ENCODE assay signal across 26 cellular contexts in the genomic region with DNA sequence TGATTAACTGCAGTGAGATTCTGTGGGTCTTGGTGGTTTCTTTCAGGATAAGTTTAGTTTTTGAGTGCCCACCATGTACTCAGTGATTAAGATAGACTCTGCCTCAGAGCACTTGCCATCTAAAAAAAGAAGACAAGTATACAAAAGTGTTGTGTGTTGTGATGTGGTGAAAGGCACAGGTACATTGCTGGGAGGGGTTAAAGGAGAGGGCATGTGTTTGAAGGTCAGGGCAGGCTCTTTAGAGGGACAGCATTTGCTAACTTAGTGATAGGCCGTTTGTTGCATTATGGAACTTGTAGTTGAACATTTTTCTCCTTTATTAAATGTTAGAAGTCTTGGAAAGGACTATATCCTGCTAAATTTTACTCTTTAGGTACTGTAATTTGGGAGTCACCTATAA. TPM values are rescaled to one million over a fixed set of nuclear protein-coding genes. Genes with fewer than 3 reads are reported as not detected.
DNase-seq lines count a peak whose midpoint lies in the region; ATAC-seq and TF ChIP-seq lines count a peak whose summit lies in the region.
"Had no signal": no experiment of that assay in that cellular context is flagged by ENCODE, and none has a peak within 500 bp of the region (broad histone marks: within the 10 kb centered on the region; RNA-seq: fewer than 3 reads in every experiment).

No MANE protein-coding gene starts in this region.

- H3K9me3 ChIP-seq in CD4-positive, alpha-beta memory T cell (ENCODE audit: control insufficient read depth in 1 of 2, low read length in 2 of 2) = no peaks in the 10 kb centered on the region
- H3K9me3 ChIP-seq: gastrocnemius medialis, Peyer's patch had no signal

- H3K4me1 ChIP-seq in CD4-positive, alpha-beta memory T cell (ENCODE audit: insufficient read depth, low read length) = no peaks in the 10 kb centered on the region
- H3K4me1 ChIP-seq: Peyer's patch had no signal

- DNase-seq in activated naive CD4-positive, alpha-beta T cell treated with anti-CD3 and anti-CD28 coated beads for 36 hours = no peak
- DNase-seq in activated naive CD4-positive, alpha-beta T cell treated with anti-CD3 and anti-CD28 coated beads, Interleukin-2, amount 50 U/mL, for 16 hours = no peak
- DNase-seq in CD4-positive, alpha-beta memory T cell = no peak
- DNase-seq in activated CD8-positive, alpha-beta T cell treated with anti-CD3 and anti-CD28 coated beads, Interleukin-2, amount 10 ng/mL, durations not matched to agents 7 days and 5 days = no peak
- no peak for DNase-seq in osteocyte (ENCODE audit: extremely low spot score, unreplicated experiment)
- no peak for DNase-seq in stimulated activated CD4-positive, alpha-beta T cell treated with anti-CD3 and anti-CD28 coated beads, Interleukin-4, amount 100 ng/mL, for 24 hours
- DNase-seq: activated CD4-positive, alpha-beta T cell treated with anti-CD3 and anti-CD28 coated beads, Interleukin-2, amount 10 ng/mL, durations not matched to agents 24 days and 14 days; EL; gastrocnemius medialis; KBM-7; kidney glomerular epithelial cell; NCI-H1092; NCI-H1694; NCI-H748 treated with DMSO at 0.1 percent for 48 hours; occipital lobe; Peyer's patch; stimulated activated CD4-positive, alpha-beta T cell treated with anti-CD3 and anti-CD28 coated beads, Interleukin-15, amount 100 ng/mL, for 24 hours; stimulated activated naive B cell treated with anti-CD40 and anti-IgM and Interleukin-4, amounts not matched to agents 10 μg/mL and 1 μg/mL and 100 μg/mL, for 72 hours; substantia nigra; SW 1271; WERI-Rb-1 had no signal

- no peak overlapping the region for H3K27ac ChIP-seq in CD4-positive, alpha-beta memory T cell (ENCODE audit: low read depth, low read length)
- H3K27ac ChIP-seq: gastrocnemius medialis, Peyer's patch, WERI-Rb-1 had no signal

- H3K4me3 ChIP-seq in CD4-positive, alpha-beta memory T cell (ENCODE audit: low read length in 2 of 2) = no peak overlapping the region
- H3K4me3 ChIP-seq: gastrocnemius medialis, lung, Peyer's patch had no signal

- H3K36me3 Mint-ChIP-seq in activated naive CD4-positive, alpha-beta T cell treated with anti-CD3 and anti-CD28 coated beads for 36 hours (ENCODE audit: low read depth) = peaks cover 64% of the 10 kb centered on the region
- H3K36me3 Mint-ChIP-seq in CD4-positive, alpha-beta memory T cell = peaks cover 53 to 86% of the 10 kb centered on the region in 2 donors
- peaks cover 74% of the 10 kb centered on the region for H3K36me3 Mint-ChIP-seq in activated CD8-positive, alpha-beta T cell treated with anti-CD3 and anti-CD28 coated beads, Interleukin-2, amount 10 ng/mL, durations not matched to agents 7 days and 5 days (ENCODE audit: low read depth)
- peaks cover 59% of the 10 kb centered on the region for H3K36me3 Mint-ChIP-seq in osteocyte (ENCODE audit: unreplicated experiment)

- CTCF ChIA-PET in activated naive CD4-positive, alpha-beta T cell treated with anti-CD3 and anti-CD28 coated beads for 36 hours (lab: Charles Lee) = interaction anchor here (1.1 kb wide), 1 partner anchor 21 kb away, joined by 3 read pairs; no protein-coding TSS in a partner anchor
- CTCF ChIA-PET in CD4-positive, alpha-beta memory T cell (lab: Charles Lee; ENCODE audit: partially characterized antibody) = no interaction called here
- CTCF ChIA-PET in activated CD8-positive, alpha-beta T cell treated with anti-CD3 and anti-CD28 coated beads, Interleukin-2, amount 10 ng/mL, durations not matched to agents 7 days and 5 days (lab: Charles Lee) = no interaction called here

- peaks cover 72% of the 10 kb centered on the region for H3K36me3 ChIP-seq in CD4-positive, alpha-beta memory T cell (ENCODE audit: insufficient read depth, low read length)

- ATAC-seq in activated CD8-positive, alpha-beta T cell treated with anti-CD3 and anti-CD28 coated beads, Interleukin-2, amount 10 ng/mL, durations not matched to agents 7 days and 5 days = no peak
- no peak for ATAC-seq in HG02763 (IDR thresholded peaks at IDR 0.05; ENCODE audit: unreplicated experiment)
- ATAC-seq: gastrocnemius medialis; natural killer cell treated with Interleukin-12 subunit alpha and Interleukin-12 subunit beta and Interleukin-15 and Interleukin-18, amount 100 ng/mL, for 72 hours; stimulated activated naive B cell treated with anti-CD40 and anti-IgM and Interleukin-4, amounts not matched to agents 10 μg/mL and 1 μg/mL and 100 μg/mL, for 72 hours had no signal

- intact Hi-C loops in activated naive CD4-positive, alpha-beta T cell treated with anti-CD3 and anti-CD28 coated beads for 36 hours (cut with micrococcal nuclease) = loop anchor here (5.0 kb wide), 1 partner anchor 283 kb away; no protein-coding TSS in a partner anchor
- intact Hi-C loops in CD4-positive, alpha-beta memory T cell (cut with micrococcal nuclease) = no loop called here

- peaks cover 22% of the 10 kb centered on the region for H3K4me1 Mint-ChIP-seq in activated naive CD4-positive, alpha-beta T cell treated with anti-CD3 and anti-CD28 coated beads for 36 hours (ENCODE audit: low read depth)
- H3K4me1 Mint-ChIP-seq in CD4-positive, alpha-beta memory T cell = peaks cover 4 to 28% (median 13%) of the 10 kb centered on the region in 4 donors
- H3K4me1 Mint-ChIP-seq in activated CD8-positive, alpha-beta T cell treated with anti-CD3 and anti-CD28 coated beads, Interleukin-2, amount 10 ng/mL, durations not matched to agents 7 days and 5 days (ENCODE audit: low read depth) = peaks cover 18% of the 10 kb centered on the region
- peaks cover 24% of the 10 kb centered on the region for H3K4me1 Mint-ChIP-seq in osteocyte (ENCODE audit: unreplicated experiment)

- no peaks in the 10 kb centered on the region for H3K9me3 Mint-ChIP-seq in activated naive CD4-positive, alpha-beta T cell treated with anti-CD3 and anti-CD28 coated beads for 36 hours
- no peaks in the 10 kb centered on the region for H3K9me3 Mint-ChIP-seq in CD4-positive, alpha-beta memory T cell
- no peaks in the 10 kb centered on the region for H3K9me3 Mint-ChIP-seq in activated CD8-positive, alpha-beta T cell treated with anti-CD3 and anti-CD28 coated beads, Interleukin-2, amount 10 ng/mL, durations not matched to agents 7 days and 5 days (ENCODE audit: insufficient read depth)
- no peaks in the 10 kb centered on the region for H3K9me3 Mint-ChIP-seq in osteocyte (ENCODE audit: unreplicated experiment)
- H3K9me3 Mint-ChIP-seq: activated CD4-positive, alpha-beta T cell treated with anti-CD3 and anti-CD28 coated beads, Interleukin-2, amount 10 ng/mL, durations not matched to agents 24 days and 14 days; activated T-helper 1 cell treated with anti-CD3 and anti-CD28 coated beads, Interleukin-12 subunit alpha, Interleukin-12 subunit beta, Interleukin-2, Interleukin-4 antibody, amounts not matched to agents 30 ng/mL and 10 ng/mL and 1 ng/mL, durations not matched to agents 14 hours and 24 hours and 36 hours; natural killer cell treated with Interleukin-12 subunit alpha and Interleukin-12 subunit beta and Interleukin-15 and Interleukin-18, amount 100 ng/mL, for 72 hours; stimulated activated naive B cell treated with anti-CD40 and anti-IgM and Interleukin-4, amounts not matched to agents 10 μg/mL and 1 μg/mL and 100 μg/mL, for 72 hours had no signal

- peak overlapping the region; percentile 5 for H3K27ac Mint-ChIP-seq in activated naive CD4-positive, alpha-beta T cell treated with anti-CD3 and anti-CD28 coated beads for 36 hours
- H3K27ac Mint-ChIP-seq in CD4-positive, alpha-beta memory T cell = peak overlapping the region in 5 of 7 donors; percentile 5 to 52 (median 23)
- H3K27ac Mint-ChIP-seq in activated CD8-positive, alpha-beta T cell treated with anti-CD3 and anti-CD28 coated beads, Interleukin-2, amount 10 ng/mL, durations not matched to agents 7 days and 5 days = peak overlapping the region; percentile 35
- peak overlapping the region; percentile 36 for H3K27ac Mint-ChIP-seq in osteocyte (ENCODE audit: unreplicated experiment)
- H3K27ac Mint-ChIP-seq: activated CD4-positive, alpha-beta T cell treated with anti-CD3 and anti-CD28 coated beads, Interleukin-2, amount 10 ng/mL, durations not matched to agents 24 days and 14 days; activated T-helper 1 cell treated with anti-CD3 and anti-CD28 coated beads, Interleukin-12 subunit alpha, Interleukin-12 subunit beta, Interleukin-2, Interleukin-4 antibody, amounts not matched to agents 30 ng/mL and 10 ng/mL and 1 ng/mL, durations not matched to agents 14 hours and 24 hours and 36 hours; stimulated activated naive B cell treated with anti-CD40 and anti-IgM and Interleukin-4, amounts not matched to agents 10 μg/mL and 1 μg/mL and 100 μg/mL, for 72 hours had no signal

- TF ChIP-seq CTCF in osteocyte (IDR thresholded peaks at IDR 0.05) = no peak

- no peaks in the 10 kb centered on the region for H3K27me3 Mint-ChIP-seq in activated naive CD4-positive, alpha-beta T cell treated with anti-CD3 and anti-CD28 coated beads for 36 hours (ENCODE audit: low read depth)
- H3K27me3 Mint-ChIP-seq in CD4-positive, alpha-beta memory T cell = no peaks in the 10 kb centered on the region
- H3K27me3 Mint-ChIP-seq in activated CD8-positive, alpha-beta T cell treated with anti-CD3 and anti-CD28 coated beads, Interleukin-2, amount 10 ng/mL, durations not matched to agents 7 days and 5 days (ENCODE audit: low read depth) = no peaks in the 10 kb centered on the region
- H3K27me3 Mint-ChIP-seq in osteocyte (ENCODE audit: unreplicated experiment) = no peaks in the 10 kb centered on the region
- H3K27me3 Mint-ChIP-seq: activated CD4-positive, alpha-beta T cell treated with anti-CD3 and anti-CD28 coated beads, Interleukin-2, amount 10 ng/mL, durations not matched to agents 24 days and 14 days; activated naive CD8-positive, alpha-beta T cell; natural killer cell treated with Interleukin-12 subunit alpha and Interleukin-12 subunit beta and Interleukin-15 and Interleukin-18, amount 100 ng/mL, for 72 hours; stimulated activated naive B cell treated with anti-CD40 and anti-IgM and Interleukin-4, amounts not matched to agents 10 μg/mL and 1 μg/mL and 100 μg/mL, for 72 hours had no signal

- POLR2A ChIA-PET in CD4-positive, alpha-beta memory T cell (lab: Charles Lee; ENCODE audit: partially characterized antibody) = no interaction called here
- POLR2A ChIA-PET in activated CD8-positive, alpha-beta T cell treated with anti-CD3 and anti-CD28 coated beads, Interleukin-2, amount 10 ng/mL, durations not matched to agents 7 days and 5 days (lab: Charles Lee) = no interaction called here

- H3K27me3 ChIP-seq in CD4-positive, alpha-beta memory T cell (ENCODE audit: insufficient read depth, low read length) = no peaks in the 10 kb centered on the region
- H3K27me3 ChIP-seq: gastrocnemius medialis, Peyer's patch had no signal

- H3K4me3 Mint-ChIP-seq in activated naive CD4-positive, alpha-beta T cell treated with anti-CD3 and anti-CD28 coated beads for 36 hours = no peak overlapping the region
- H3K4me3 Mint-ChIP-seq in CD4-positive, alpha-beta memory T cell = no peak overlapping the region
- no peak overlapping the region for H3K4me3 Mint-ChIP-seq in activated CD8-positive, alpha-beta T cell treated with anti-CD3 and anti-CD28 coated beads, Interleukin-2, amount 10 ng/mL, durations not matched to agents 7 days and 5 days
- H3K4me3 Mint-ChIP-seq in osteocyte (ENCODE audit: unreplicated experiment) = no peak overlapping the region
- H3K4me3 Mint-ChIP-seq: activated CD4-positive, alpha-beta T cell treated with anti-CD3 and anti-CD28 coated beads, Interleukin-2, amount 10 ng/mL, durations not matched to agents 24 days and 14 days; activated naive CD8-positive, alpha-beta T cell; activated T-helper 1 cell treated with anti-CD3 and anti-CD28 coated beads, Interleukin-12 subunit alpha, Interleukin-12 subunit beta, Interleukin-2, Interleukin-4 antibody, amounts not matched to agents 30 ng/mL and 10 ng/mL and 1 ng/mL, durations not matched to agents 14 hours and 24 hours and 36 hours; natural killer cell treated with Interleukin-12 subunit alpha and Interleukin-12 subunit beta and Interleukin-15 and Interleukin-18, amount 100 ng/mL, for 72 hours; stimulated activated naive B cell treated with anti-CD40 and anti-IgM and Interleukin-4, amounts not matched to agents 10 μg/mL and 1 μg/mL and 100 μg/mL, for 72 hours had no signal

RNA-seq across cellular contexts. Expression of a gene that starts 26.5 kb away (rescaled TPM):
- 100 to 1,000 TPM; 397 to 416 TPM for total RNA-seq in activated naive CD4-positive, alpha-beta T cell treated with anti-CD3 and anti-CD28 coated beads for 36 hours
- 100 to 1,000 TPM; 289 to 291 TPM for total RNA-seq in CD4-positive, alpha-beta memory T cell
- polyA plus RNA-seq in CD4-positive, alpha-beta memory T cell = 100 to 1,000 TPM; 105 to 149 TPM
- total RNA-seq in activated CD8-positive, alpha-beta T cell treated with anti-CD3 and anti-CD28 coated beads, Interleukin-2, amount 10 ng/mL, durations not matched to agents 7 days and 5 days = 100 to 1,000 TPM; 399 to 420 TPM
- 307 and 319 TPM in 2 replicates for total RNA-seq in osteocyte

RNA-seq across cellular contexts. Expression of a gene that starts 26.7 kb away (rescaled TPM):
- 10 to 100 TPM; 42.0 to 48.7 TPM for total RNA-seq in activated naive CD4-positive, alpha-beta T cell treated with anti-CD3 and anti-CD28 coated beads for 36 hours
- total RNA-seq in CD4-positive, alpha-beta memory T cell = 10 to 100 TPM; 66.5 to 68.9 TPM
- polyA plus RNA-seq in CD4-positive, alpha-beta memory T cell = 10 to 100 TPM; 37.0 to 70.4 TPM
- 10 to 100 TPM; 62.1 to 71.3 TPM for total RNA-seq in activated CD8-positive, alpha-beta T cell treated with anti-CD3 and anti-CD28 coated beads, Interleukin-2, amount 10 ng/mL, durations not matched to agents 7 days and 5 days
- total RNA-seq in osteocyte = 69.9 and 75.8 TPM in 2 replicates
